ENCODE assay signal across 12 cellular contexts in genomic region chr3:193590088-193590856, GRCh38. TPM values are rescaled to one million over a fixed set of nuclear protein-coding genes. Genes with fewer than 3 reads are reported as not detected.
A peak's percentile ranks its signal among the peaks of the same experiment; 100 is the strongest.
DNase-seq lines count a peak whose midpoint lies in the region; ATAC-seq, FAIRE-seq and TF ChIP-seq lines count a peak whose summit lies in the region.
"Had no signal": no experiment of that assay in that cellular context is flagged by ENCODE, and none has a peak within 500 bp of the region (broad histone marks: within the 10 kb centered on the region; RNA-seq: fewer than 3 reads in every experiment).

No MANE protein-coding gene starts in this region.

- H3K4me2 ChIP-seq in mesenchymal stem cell (ENCODE audit: low read length, poor library complexity, severe bottlenecking) = no peak overlapping the region

- no peak overlapping the region for H3K4ac ChIP-seq in mesenchymal stem cell (ENCODE audit: low read depth in 1 of 2, low read length in 2 of 2)

- H2BK15ac ChIP-seq in mesenchymal stem cell (ENCODE audit: low read depth, poor library complexity, severe bottlenecking) = no peak overlapping the region

- no peak for ATAC-seq in HG03196 (IDR thresholded peaks at IDR 0.05; ENCODE audit: unreplicated experiment)
- no peak for ATAC-seq in HG03571 (IDR thresholded peaks at IDR 0.05; ENCODE audit: unreplicated experiment)
- ATAC-seq: heart right ventricle had no signal

- no peak overlapping the region for H2BK5ac ChIP-seq in mesenchymal stem cell (ENCODE audit: low read depth, low read length, poor library complexity, severe bottlenecking)

- no peak overlapping the region for H3K9ac ChIP-seq in mesenchymal stem cell (ENCODE audit: low read length)

- FAIRE-seq in GM19239 (lab: Jason Lieb, UNC) = no peak

- H3K27me3 ChIP-seq in brain microvascular endothelial cell (replicated peaks) (no peaks in the 10 kb centered on the region), mesenchymal stem cell (ENCODE audit: control insufficient read depth in 1 of 2, insufficient read depth in 1 of 2, low read length in 2 of 2) (no peaks in the 10 kb centered on the region)
- H3K27me3 ChIP-seq: cardiac muscle cell, heart right ventricle, spleen had no signal

- H2BK12ac ChIP-seq in mesenchymal stem cell (ENCODE audit: low read length in 2 of 2) = no peak overlapping the region

- no peak overlapping the region for H2AK5ac ChIP-seq in mesenchymal stem cell (ENCODE audit: low read length, severe bottlenecking)

- H4K91ac ChIP-seq in mesenchymal stem cell (ENCODE audit: low read length) = no peak overlapping the region

- no peak overlapping the region for H3K23ac ChIP-seq in mesenchymal stem cell (ENCODE audit: low read length in 2 of 2)

- H2AFZ ChIP-seq in mesenchymal stem cell (ENCODE audit: low read depth, low read length) = no peak overlapping the region

- no peak overlapping the region for H3K4me3 ChIP-seq in NB4 (ENCODE audit: low read depth, low read length)
- H3K4me3 ChIP-seq in brain microvascular endothelial cell (ENCODE audit: low read depth, low read length) = no peak overlapping the region
- no peak overlapping the region for H3K4me3 ChIP-seq in mesenchymal stem cell (ENCODE audit: insufficient read depth in 1 of 2, low read depth in 1 of 2, low read length in 2 of 2)
- H3K4me3 ChIP-seq: cardiac muscle cell, heart right ventricle, spleen had no signal

- H3K27ac ChIP-seq in brain microvascular endothelial cell (peak overlapping the region; percentile 69), mesenchymal stem cell (ENCODE audit: low read length, poor library complexity, severe bottlenecking) (no peak overlapping the region)
- H3K27ac ChIP-seq: cardiac muscle cell, heart right ventricle, spleen had no signal

- in situ Hi-C loops in brain microvascular endothelial cell (cut with HindIII; ENCODE audit: low pct_ligation_motif_present, low sequenced_read_pairs) = loop anchor here (25.0 kb wide), 1 partner anchor 778 kb away; no protein-coding TSS in a partner anchor

- no peak overlapping the region for H3K27ac Mint-ChIP-seq in endothelial cell (ENCODE audit: unreplicated experiment)

- peaks cover 4% of the 10 kb centered on the region for H3K4me1 ChIP-seq in mesenchymal stem cell (ENCODE audit: control insufficient read depth, insufficient read depth, low read depth, low read length)

- no peak overlapping the region for H3K18ac ChIP-seq in mesenchymal stem cell (ENCODE audit: low read depth in 1 of 2, low read length in 2 of 2)

- peaks cover 5% of the 10 kb centered on the region for H3K27me3 Mint-ChIP-seq in endothelial cell (ENCODE audit: unreplicated experiment)

- H3K79me1 ChIP-seq in mesenchymal stem cell (replicated peaks; ENCODE audit: low read length, poor library complexity, severe bottlenecking) = no peaks in the 10 kb centered on the region

- no peak for TF ChIP-seq POLR2A in NB4 (IDR thresholded peaks at IDR 0.05; ENCODE audit: extremely low read depth, insufficient read length)

- peaks cover 21% of the 10 kb centered on the region for H3K4me1 Mint-ChIP-seq in endothelial cell (ENCODE audit: unreplicated experiment)

- H3K4me3 Mint-ChIP-seq in endothelial cell (ENCODE audit: unreplicated experiment) = no peak overlapping the region

- no peak for TF ChIP-seq CTCF in NB4 (IDR thresholded peaks at IDR 0.05; ENCODE audit: low read depth, low read length)
- no peak for TF ChIP-seq CTCF in brain microvascular endothelial cell (IDR thresholded peaks at IDR 0.05; ENCODE audit: low read depth, low read length, missing control alignments)
- no peak for TF ChIP-seq CTCF in endothelial cell (IDR thresholded peaks at IDR 0.05; ENCODE audit: unreplicated experiment)

- H3K36me3 Mint-ChIP-seq in endothelial cell (ENCODE audit: low read depth, unreplicated experiment) = no peaks in the 10 kb centered on the region

- 56% methylated on average over 5 of the region's 6 CpGs for WGBS in mesenchymal stem cell

- no peak overlapping the region for H3K14ac ChIP-seq in mesenchymal stem cell (ENCODE audit: low read length in 2 of 2)

- H3K9me3 ChIP-seq in mesenchymal stem cell (ENCODE audit: control insufficient read depth, low read length) = no peaks in the 10 kb centered on the region
- H3K9me3 ChIP-seq: heart right ventricle, spleen had no signal

- DNase-seq in EL (peak; percentile 85), NB4 (ENCODE audit: low read depth) (peak; percentile 34), brain microvascular endothelial cell (peak; percentile 92), mesenchymal stem cell (peak; percentile 84), endothelial cell (ENCODE audit: low spot score) (no peak), GM19239 (ENCODE audit: insufficient read length, low spot score) (no peak)
- DNase-seq: activated CD8-positive, alpha-beta memory T cell treated with anti-CD3 and anti-CD28 coated beads, Interleukin-2, amount 50 U/mL, for 4 hours; heart right ventricle; spleen had no signal

- H2BK120ac ChIP-seq in mesenchymal stem cell (ENCODE audit: low read depth, low read length) = no peak overlapping the region

- H4K8ac ChIP-seq in mesenchymal stem cell (ENCODE audit: low read length) = no peak overlapping the region

- H3K36me3 ChIP-seq in brain microvascular endothelial cell (replicated peaks) (no peaks in the 10 kb centered on the region), mesenchymal stem cell (ENCODE audit: control insufficient read depth in 1 of 2, insufficient read depth in 2 of 2, low read depth in 1 of 2, low read length in 2 of 2) (no peaks in the 10 kb centered on the region)
- H3K36me3 ChIP-seq: cardiac muscle cell, heart right ventricle, spleen had no signal

- H3K9me3 Mint-ChIP-seq in endothelial cell (ENCODE audit: unreplicated experiment) = no peaks in the 10 kb centered on the region

RNA-seq across cellular contexts. Expression of gene OPA1, which starts 2.7 kb away (rescaled TPM):
- 48.4 TPM for polyA plus RNA-seq in mesenchymal stem cell (2013, experiment 1 of 2)
- polyA plus RNA-seq in mesenchymal stem cell (2013, experiment 2 of 2) = 47.8 TPM
- 67.2 TPM for total RNA-seq in endothelial cell (ENCODE audit: unreplicated experiment)

RNA-seq across cellular contexts. Expression of gene ATP13A4, which starts 35.6 kb away (rescaled TPM):
- not detected for polyA plus RNA-seq in mesenchymal stem cell (2013, experiment 1 of 2)
- not detected for polyA plus RNA-seq in mesenchymal stem cell (2013, experiment 2 of 2)
- 0.49 TPM for total RNA-seq in endothelial cell (ENCODE audit: unreplicated experiment)

Comparison
In these comparisons a context has a peak if more than half of its experiments do, and no peak if none do; other contexts are left out.
1. DNase-seq: peak in EL (single experiment), NB4 (single experiment), brain microvascular endothelial cell (single experiment) and mesenchymal stem cell (single experiment); none in endothelial cell (single experiment) and GM19239 (single experiment).